In genomic region chr13:101942038-101942437, GRCh38 we compare ENCODE assay signal across 8 cellular contexts.
A peak's percentile ranks its signal among the peaks of the same experiment; 100 is the strongest.
DNase-seq lines count a peak whose midpoint lies in the region; ATAC-seq, FAIRE-seq and TF ChIP-seq lines count a peak whose summit lies in the region.

No MANE protein-coding gene starts in this region.

- DNase-seq in GM18507 (ENCODE audit: extremely low spot score, insufficient read length, low read depth) (no peak), NCI-H82 (lab: John Stamatoyannopoulos, UW) (peak; percentile 92), osteoblast (ENCODE audit: insufficient read length, low spot score, missing footprints) (peak; percentile 27), RCC 7860 (ENCODE audit: low spot score) (no peak)
- no peak for DNase-seq in activated T-cell treated with anti-CD3 and anti-CD28 coated beads, Interleukin-2, amount 50 U/mL, for 1 hour

- H3K27me3 ChIP-seq in osteoblast (ENCODE audit: insufficient read depth, low read length), result no peaks in the 10 kb centered on the region

- ATAC-seq in HG03520 (IDR thresholded peaks at IDR 0.05; ENCODE audit: unreplicated experiment), result peak; percentile 64
- ATAC-seq in esophagus mucosa, result peak; percentile 88

- no peaks in the 10 kb centered on the region for H3K36me3 ChIP-seq in osteoblast (ENCODE audit: insufficient read depth, low read length)

- no peaks in the 10 kb centered on the region for H4K20me1 ChIP-seq in osteoblast (ENCODE audit: insufficient read depth, low read length)

- H3K27ac ChIP-seq in 22Rv1 (no peak overlapping the region), osteoblast (ENCODE audit: low read depth, low read length) (no peak overlapping the region)

- no peak overlapping the region for H3K4me2 ChIP-seq in osteoblast (ENCODE audit: insufficient read depth, low read length)

- no peak overlapping the region for H2AFZ ChIP-seq in osteoblast (ENCODE audit: low read length)

- no peaks in the 10 kb centered on the region for H3K79me2 ChIP-seq in osteoblast (ENCODE audit: insufficient read depth, low read length)

- H3K4me1 ChIP-seq in osteoblast (ENCODE audit: insufficient read depth, low read length), result no peaks in the 10 kb centered on the region

- TF ChIP-seq CTCF in 22Rv1 (IDR thresholded peaks at IDR 0.05), result peak; percentile 74
- TF ChIP-seq CTCF in osteoblast (IDR thresholded peaks at IDR 0.05; ENCODE audit: extremely low read depth, low read depth, low read length), result peak; percentile 53

- no peak overlapping the region for H3K4me3 ChIP-seq in osteoblast (ENCODE audit: insufficient read depth, low read length)

- FAIRE-seq in GM18507 (lab: Jason Lieb, UNC) (peak; percentile 44), RCC 7860 (lab: Jason Lieb, UNC) (no peak)

- H3K9me3 ChIP-seq in osteoblast (ENCODE audit: low read depth, low read length), result no peaks in the 10 kb centered on the region

Comparison
In these comparisons a context has a peak if more than half of its experiments do, and no peak if none do; other contexts are left out.
1. DNase-seq: peak in NCI-H82 (single experiment) and osteoblast (single experiment); none in GM18507 (single experiment), RCC 7860 (single experiment) and activated T-cell treated with anti-CD3 and anti-CD28 coated beads, Interleukin-2, amount 50 U/mL, for 1 hour (single experiment).